15 cellular contexts compared by ENCODE assay signal in the genomic region with DNA sequence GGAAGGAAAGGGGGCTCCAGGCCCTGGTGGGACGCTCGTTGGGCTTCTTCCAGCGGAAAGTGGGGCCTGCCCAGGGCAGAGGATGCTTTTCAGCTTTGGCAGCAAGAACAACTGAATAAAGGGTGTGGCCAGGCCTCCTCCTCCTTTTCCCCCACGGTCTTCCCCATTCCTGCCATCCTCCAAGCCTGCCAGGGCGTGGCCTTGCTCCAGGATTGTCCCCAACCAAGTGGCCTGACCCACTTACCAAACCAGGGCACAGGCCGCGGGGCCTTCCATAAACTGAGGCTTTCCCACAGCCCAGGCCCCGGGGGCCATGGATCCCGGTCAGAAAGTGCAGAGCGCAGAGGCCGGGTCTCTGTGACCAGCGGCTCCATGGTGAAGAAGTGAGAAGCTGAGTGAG.
"Had no signal": no experiment of that assay in that cellular context is flagged by ENCODE, and none has a peak within 500 bp of the region (broad histone marks: within the 10 kb centered on the region; RNA-seq: fewer than 3 reads in every experiment).

No MANE protein-coding gene starts in this region.

- H3K27me3 ChIP-seq: ovary, thyroid gland had no signal

- H3K4me3 ChIP-seq: ovary, thyroid gland had no signal

- H3K9me3 ChIP-seq: ovary, SK-N-SH, thyroid gland had no signal

- ATAC-seq: activated naive CD8-positive, alpha-beta T cell treated with anti-CD3 and anti-CD28 coated beads, Interleukin-2, amount 50 U/mL, for 24 hours; left lobe of liver; stimulated activated naive CD8-positive, alpha-beta T cell treated with anti-CD3 and anti-CD28 coated beads, Interleukin-15, amount 100 ng/mL, for 72 hours; T-cell had no signal

- H3K27ac ChIP-seq: epithelial cell of prostate, ovary had no signal

- DNase-seq: activated CD4-positive, alpha-beta T cell treated with anti-CD3 and anti-CD28 coated beads, Interleukin-2, amount 50 U/mL, for 4 hours; activated CD4-positive, CD25-positive, alpha-beta regulatory T cell treated with anti-CD3 and anti-CD28 coated beads, Interleukin-2, amount 50 U/mL, for 72 hours; activated naive CD4-positive, alpha-beta T cell treated with anti-CD3 and anti-CD28 coated beads for 36 hours; activated naive CD8-positive, alpha-beta T cell treated with anti-CD3 and anti-CD28 coated beads, Interleukin-2, amount 50 U/mL, for 24 hours; activated T-cell treated with anti-CD3 and anti-CD28 coated beads, Interleukin-2, amount 50 U/mL, for 1 hour; aorta; ovary; retina; SK-N-SH; stimulated activated naive CD8-positive, alpha-beta T cell treated with anti-CD3 and anti-CD28 coated beads, Interleukin-15, amount 100 ng/mL, for 72 hours; T-cell; T1000; thyroid gland had no signal

- H3K36me3 ChIP-seq: ovary, thyroid gland had no signal
